1 cellular context compared by ENCODE assay signal in genomic region chr1:27346991-27347627, GRCh38.
TF ChIP-seq lines count a peak whose summit lies in the region.

No MANE protein-coding gene starts in this region.

TF ChIP-seq in K562, 482 proteins besides CTCF, POLR2A, EP300 and RAD21 (continued from another document):
- TF ChIP-seq RBM34 (IDR thresholded peaks at IDR 0.05; ENCODE audit: borderline replicate concordance, insufficient read depth, low read length): no peak
- TF ChIP-seq BRF2 (IDR thresholded peaks at IDR 0.05; ENCODE audit: borderline replicate concordance, insufficient read depth, insufficient read length): no peak
- peak in 1 of 2 experiments; percentile 87; a peak in 2 of 4 replicates for TF ChIP-seq KDM1A (IDR thresholded peaks at IDR 0.05)
- no peak for TF ChIP-seq ZNF347 (CRISPR knock-in tag; IDR thresholded peaks at IDR 0.05; ENCODE audit: low read depth)
- no peak for TF ChIP-seq GABPB1 (CRISPR knock-in tag; IDR thresholded peaks at IDR 0.05)
- TF ChIP-seq BDP1 (IDR thresholded peaks at IDR 0.05; ENCODE audit: insufficient read depth, insufficient read length): no peak
- TF ChIP-seq ESRRA (IDR thresholded peaks at IDR 0.05; ENCODE audit: borderline replicate concordance, low read depth): no peak
- TF ChIP-seq DPF2 (IDR thresholded peaks at IDR 0.05): 0 out of 2 replicates have a peak, but pooled peaks have one; percentile 36
- no peak for TF ChIP-seq ZNF785 (CRISPR knock-in tag; IDR thresholded peaks at IDR 0.05)
- 0 out of 2 replicates have a peak, but pooled peaks have one; percentile 19 for TF ChIP-seq JUN (IDR thresholded peaks at IDR 0.05; ENCODE audit: borderline replicate concordance, low read depth, low read length)
- TF ChIP-seq JUN (CRISPR knock-in tag; IDR thresholded peaks at IDR 0.05; ENCODE audit: borderline replicate concordance): no peak
- peak; percentile 94 for TF ChIP-seq SMARCA5 (IDR thresholded peaks at IDR 0.05)
- no peak for TF ChIP-seq ELF2 (CRISPR knock-in tag; IDR thresholded peaks at IDR 0.05)
- TF ChIP-seq RUNX1 (IDR thresholded peaks at IDR 0.05; ENCODE audit: low read depth): no peak
- no peak for TF ChIP-seq ZBTB5 (IDR thresholded peaks at IDR 0.05)
- peak; percentile 62 for TF ChIP-seq DACH1 (IDR thresholded peaks at IDR 0.05; ENCODE audit: partially characterized antibody)
